In genomic region chr13:85228692-85229091, GRCh38 we compare ENCODE assay signal across 8 cellular contexts.
"Had no signal": no experiment of that assay in that cellular context is flagged by ENCODE, and none has a peak within 500 bp of the region (broad histone marks: within the 10 kb centered on the region; RNA-seq: fewer than 3 reads in every experiment).

No MANE protein-coding gene starts in this region.

- H2AFZ ChIP-seq: GM23248 had no signal

- FAIRE-seq: H54, K562 had no signal

- H3K4me3 ChIP-seq: GM23248, K562 had no signal

- H3K27ac ChIP-seq: GM23248, HL-60 had no signal

- H3K9ac ChIP-seq: GM23248 had no signal

- ATAC-seq: K562 had no signal

- DNase-seq: GM23248, GOT3, H9, HCEC 1CT, KG1 had no signal
